1 cellular context compared by ENCODE assay signal in the genomic region with DNA sequence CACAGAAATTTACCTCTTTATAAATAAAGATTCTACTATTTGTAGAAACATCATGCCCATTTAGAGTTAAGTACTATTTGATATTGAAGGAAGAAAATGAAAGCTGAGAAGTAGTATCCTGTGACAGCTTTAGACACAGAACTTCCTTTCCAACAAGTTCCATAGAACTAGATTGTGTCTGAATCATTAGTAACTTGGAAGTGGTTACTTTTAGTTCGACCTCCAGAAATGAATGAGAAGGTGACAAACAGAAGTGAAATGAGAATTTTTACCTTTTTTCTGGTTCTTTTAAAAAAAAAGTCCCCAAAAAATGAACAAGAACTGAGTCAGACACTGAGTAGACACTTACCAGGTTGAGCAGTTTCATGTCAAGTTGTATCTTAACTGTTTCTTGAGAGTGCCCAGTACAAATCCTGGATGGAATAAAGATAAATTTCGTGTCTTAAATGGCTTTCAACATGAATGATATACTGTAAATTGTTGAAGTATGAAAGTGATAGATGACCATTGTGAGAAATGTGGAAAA.
TF ChIP-seq lines count a peak whose summit lies in the region.

No MANE protein-coding gene starts in this region.

TF ChIP-seq in IMR-90, 13 proteins besides CTCF, POLR2A, EP300 and RAD21:
- no peak for TF ChIP-seq SMC3 (IDR thresholded peaks at IDR 0.05; ENCODE audit: low read depth, low read length)
- no peak for TF ChIP-seq MAZ (IDR thresholded peaks at IDR 0.05; ENCODE audit: borderline replicate concordance, low read depth, low read length)
- no peak for TF ChIP-seq CEBPB (IDR thresholded peaks at IDR 0.05; ENCODE audit: low read depth, low read length)
TF ChIP-seq in IMR-90: peak in this region for 0.
